Comparison of ENCODE assay signal across 10 cellular contexts in genomic region chr2:176234966-176235365, GRCh38. TPM values are rescaled to one million over a fixed set of nuclear protein-coding genes. Genes with fewer than 3 reads are reported as not detected.
"Had no signal": no experiment of that assay in that cellular context is flagged by ENCODE, and none has a peak within 500 bp of the region (broad histone marks: within the 10 kb centered on the region; RNA-seq: fewer than 3 reads in every experiment).

No MANE protein-coding gene starts in this region.

- H3K27ac ChIP-seq: KMS-11 had no signal

- H3K4me3 ChIP-seq: HAP-1 had no signal

- H3K4me3 Mint-ChIP-seq: HFFc6, IgD-negative memory B cell had no signal

- H3K9me3 ChIP-seq: HAP-1 had no signal

- H3K27ac Mint-ChIP-seq: HFFc6, IgD-negative memory B cell had no signal

- H3K36me3 ChIP-seq: HAP-1 had no signal

- H3K4me1 Mint-ChIP-seq: IgD-negative memory B cell had no signal

- DNase-seq: GOT3, H7, HFFc6, KBM-7 had no signal

- FAIRE-seq: HTR-8/SVneo had no signal

- H3K9me3 Mint-ChIP-seq: HFFc6, IgD-negative memory B cell had no signal

- H3K4me2 ChIP-seq: KMS-11 had no signal

- H3K9ac ChIP-seq: KMS-11 had no signal

RNA-seq across cellular contexts. Expression of gene HOXD1, which starts 46.5 kb away (rescaled TPM):
- total RNA-seq: H4, H7, HFFc6, HT-29 had no signal
- polyA plus RNA-seq: IgD-negative memory B cell had no signal
